Comparison of ENCODE assay signal across 1 cellular context in the genomic region with DNA sequence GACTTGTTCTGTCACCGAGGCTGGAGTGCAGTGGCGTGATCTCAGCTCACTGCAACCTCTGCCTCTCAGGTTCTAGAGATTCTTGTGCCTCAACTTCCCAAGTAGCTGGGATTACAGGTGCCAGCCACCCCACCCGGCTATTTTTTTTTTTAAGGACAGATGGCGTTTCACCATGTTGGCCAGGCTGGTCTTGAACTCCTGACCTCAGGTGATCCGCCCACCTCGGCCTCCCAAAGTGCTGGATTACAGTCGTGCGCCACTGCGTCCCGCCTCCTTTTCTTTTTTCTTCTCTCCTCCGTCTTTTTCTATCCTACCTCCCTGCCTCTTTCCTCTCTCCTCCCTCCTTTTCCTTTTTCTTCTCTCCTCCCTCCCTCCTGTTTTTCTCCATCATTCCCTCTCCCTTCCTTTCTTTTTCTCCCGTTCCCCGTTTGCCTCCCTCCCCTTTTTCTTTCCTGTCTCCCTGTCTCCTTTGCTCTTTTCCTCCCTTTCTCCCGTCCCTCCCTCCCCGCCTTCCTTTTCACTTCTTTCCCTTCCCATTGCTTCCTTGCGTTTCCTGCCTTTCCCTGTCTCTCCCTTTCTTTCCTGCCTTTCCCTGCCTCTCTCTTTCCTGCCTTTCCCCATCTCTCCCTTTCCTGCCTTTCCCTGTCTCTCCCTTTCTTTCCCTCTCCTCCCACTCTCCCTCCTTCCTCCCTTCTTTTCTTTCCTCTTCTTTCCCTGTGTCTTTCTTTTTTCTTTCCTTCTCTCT.
TF ChIP-seq lines count a peak whose summit lies in the region.

No MANE protein-coding gene starts in this region.

TF ChIP-seq in GM12878, 131 proteins besides CTCF, POLR2A, EP300 and RAD21:
- TF ChIP-seq JUND (IDR thresholded peaks at IDR 0.05; ENCODE audit: low read depth, low read length) (no peak), IKZF2 (IDR thresholded peaks at IDR 0.05) (peak; percentile 50 to 74)
- TF ChIP-seq, protein P1, sequence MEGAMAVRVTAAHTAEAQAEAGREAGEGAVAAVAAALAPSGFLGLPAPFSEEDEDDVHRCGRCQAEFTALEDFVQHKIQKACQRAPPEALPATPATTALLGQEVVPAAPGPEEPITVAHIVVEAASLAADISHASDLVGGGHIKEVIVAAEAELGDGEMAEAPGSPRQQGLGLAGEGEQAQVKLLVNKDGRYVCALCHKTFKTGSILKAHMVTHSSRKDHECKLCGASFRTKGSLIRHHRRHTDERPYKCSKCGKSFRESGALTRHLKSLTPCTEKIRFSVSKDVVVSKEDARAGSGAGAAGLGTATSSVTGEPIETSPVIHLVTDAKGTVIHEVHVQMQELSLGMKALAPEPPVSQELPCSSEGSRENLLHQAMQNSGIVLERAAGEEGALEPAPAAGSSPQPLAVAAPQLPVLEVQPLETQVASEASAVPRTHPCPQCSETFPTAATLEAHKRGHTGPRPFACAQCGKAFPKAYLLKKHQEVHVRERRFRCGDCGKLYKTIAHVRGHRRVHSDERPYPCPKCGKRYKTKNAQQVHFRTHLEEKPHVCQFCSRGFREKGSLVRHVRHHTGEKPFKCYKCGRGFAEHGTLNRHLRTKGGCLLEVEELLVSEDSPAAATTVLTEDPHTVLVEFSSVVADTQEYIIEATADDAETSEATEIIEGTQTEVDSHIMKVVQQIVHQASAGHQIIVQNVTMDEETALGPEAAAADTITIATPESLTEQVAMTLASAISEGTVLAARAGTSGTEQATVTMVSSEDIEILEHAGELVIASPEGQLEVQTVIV (IDR thresholded peaks at IDR 0.05; ENCODE audit: borderline replicate concordance, partially characterized antibody) = peak; percentile 16
